In genomic region chr14:99747167-99747566, GRCh38 we compare ENCODE assay signal across 18 cellular contexts. TPM values are rescaled to one million over a fixed set of nuclear protein-coding genes. Genes with fewer than 3 reads are reported as not detected.
A peak's percentile ranks its signal among the peaks of the same experiment; 100 is the strongest.
DNase-seq lines count a peak whose midpoint lies in the region; ATAC-seq and TF ChIP-seq lines count a peak whose summit lies in the region.
"Had no signal": no experiment of that assay in that cellular context is flagged by ENCODE, and none has a peak within 500 bp of the region (broad histone marks: within the 10 kb centered on the region; RNA-seq: fewer than 3 reads in every experiment).

No MANE protein-coding gene starts in this region.

- ATAC-seq in upper lobe of right lung (no peak), HG02623 (IDR thresholded peaks at IDR 0.05; ENCODE audit: unreplicated experiment) (no peak)

- H3K27me3 ChIP-seq in left ventricle myocardium inferior (ENCODE audit: low read depth) (no peaks in the 10 kb centered on the region), esophagus muscularis mucosa (no peaks in the 10 kb centered on the region), rectal smooth muscle tissue (ENCODE audit: control insufficient read depth, insufficient read depth, low read length) (no peaks in the 10 kb centered on the region), upper lobe of right lung (no peaks in the 10 kb centered on the region)

- no peak for TF ChIP-seq EP300 in esophagus muscularis mucosa (IDR thresholded peaks at IDR 0.05)

- intact Hi-C loops in left ventricle myocardium inferior (cut with micrococcal nuclease) = no loop called here
- intact Hi-C loops in cardiac septum (cut with DNase I) = no loop called here
- intact Hi-C loops in esophagus muscularis mucosa (cut with DNase I) = no loop called here
- intact Hi-C loops in upper lobe of right lung (cut with DNase I) = no loop called here

- H3K36me3 ChIP-seq in left ventricle myocardium inferior (no peaks in the 10 kb centered on the region), esophagus muscularis mucosa (no peaks in the 10 kb centered on the region), rectal smooth muscle tissue (ENCODE audit: control insufficient read depth, insufficient read depth, low read length) (no peaks in the 10 kb centered on the region), upper lobe of right lung (no peaks in the 10 kb centered on the region)
- H3K36me3 ChIP-seq: HAP-1 had no signal

- TF ChIP-seq POLR2A in esophagus muscularis mucosa (IDR thresholded peaks at IDR 0.05; ENCODE audit: low read depth) = no peak

- H3K9me3 ChIP-seq in left ventricle myocardium inferior (replicated peaks) = no peaks in the 10 kb centered on the region
- H3K9me3 ChIP-seq in esophagus muscularis mucosa = no peaks in the 10 kb centered on the region
- no peaks in the 10 kb centered on the region for H3K9me3 ChIP-seq in upper lobe of right lung
- H3K9me3 ChIP-seq: HAP-1, SK-N-SH had no signal

- H3K9ac ChIP-seq in rectal smooth muscle tissue (ENCODE audit: low read length) = no peak overlapping the region
- H3K9ac ChIP-seq: SK-N-SH had no signal

- TF ChIP-seq CTCF in left ventricle myocardium inferior (IDR thresholded peaks at IDR 0.05; ENCODE audit: borderline replicate concordance) (no peak), esophagus muscularis mucosa (IDR thresholded peaks at IDR 0.05) (no peak), upper lobe of right lung (IDR thresholded peaks at IDR 0.05) (no peak)

- peak overlapping the region; percentile 93 for H3K27ac ChIP-seq in left ventricle myocardium inferior (replicated peaks)
- H3K27ac ChIP-seq in esophagus muscularis mucosa (replicated peaks in 1 of 4) = peak overlapping the region; percentile 77 to 91 (median 84)
- H3K27ac ChIP-seq in rectal smooth muscle tissue (ENCODE audit: low read depth, low read length) = peak overlapping the region; percentile 80
- H3K27ac ChIP-seq in upper lobe of right lung = peak overlapping the region; percentile 72

- H3K4me3 ChIP-seq in left ventricle myocardium inferior (peak overlapping the region; percentile 35), esophagus muscularis mucosa (no peak overlapping the region), rectal smooth muscle tissue (ENCODE audit: low read length) (no peak overlapping the region), upper lobe of right lung (no peak overlapping the region)
- H3K4me3 ChIP-seq: HAP-1 had no signal

- WGBS in esophagus muscularis mucosa = 83% methylated on average over 7 of the region's 7 CpGs

- DNase-seq in left ventricle myocardium inferior (no peak), cardiac septum (ENCODE audit: low spot score) (no peak), esophagus muscularis mucosa (ENCODE audit: extremely low spot score) (no peak), upper lobe of right lung (no peak), midbrain (lab: John Stamatoyannopoulos, UW) (no peak), activated gamma-delta T cell (lab: John Stamatoyannopoulos, UW) (no peak)
- DNase-seq: activated naive CD4-positive, alpha-beta T cell treated with Interleukin-2 at 50 U/mL for 16 hours; activated T-cell treated with anti-CD3 and anti-CD28 coated beads, Interleukin-2, amount 50 U/mL, for 24 hours; amygdala; NCI-H1092; NCI-H1930; NCI-H748 treated with DMSO at 0.1 percent for 48 hours; SK-N-SH; stimulated activated naive CD8-positive, alpha-beta T cell treated with anti-CD3 and anti-CD28 coated beads, Interleukin-15, amount 100 ng/mL, for 72 hours; T-helper 2 cell had no signal

- H3K4me1 ChIP-seq in left ventricle myocardium inferior (peaks cover 81% of the 10 kb centered on the region), esophagus muscularis mucosa (peaks cover 71 to 93% (median 84%) of the 10 kb centered on the region in 4 donors), rectal smooth muscle tissue (ENCODE audit: control insufficient read depth, insufficient read depth, low read length) (peaks cover 31% of the 10 kb centered on the region), upper lobe of right lung (peaks cover 51% of the 10 kb centered on the region)

RNA-seq across cellular contexts. Expression of gene EML1, which starts 46.0 kb away (rescaled TPM):
- 33.3 TPM for total RNA-seq in left ventricle myocardium inferior
- 29.9 TPM for total RNA-seq in cardiac septum
- total RNA-seq in esophagus muscularis mucosa = 100 to 1,000 TPM in 3 of 4 donors, 10 to 100 TPM in 1; 92.3 to 131 (median 119) TPM
- 42.2 TPM for total RNA-seq in upper lobe of right lung
